34 cellular contexts compared by ENCODE assay signal in genomic region chr4:110138546-110138945, GRCh38.
"Had no signal": no experiment of that assay in that cellular context is flagged by ENCODE, and none has a peak within 500 bp of the region (broad histone marks: within the 10 kb centered on the region; RNA-seq: fewer than 3 reads in every experiment).

No MANE protein-coding gene starts in this region.

- FAIRE-seq: bronchial epithelial cell, TTC549 had no signal

- H3K4me3 ChIP-seq: adrenal gland, ascending aorta, cardiac muscle cell had no signal

- H3K36me3 ChIP-seq: adrenal gland, ascending aorta had no signal

- H3K27ac ChIP-seq: adrenal gland, ascending aorta, cardiac muscle cell, VCaP had no signal

- DNase-seq: activated B cell treated with CpG ODN at 0.5 μM for 24 hours; activated CD4-positive, alpha-beta memory T cell treated with anti-CD3 and anti-CD28 coated beads for 36 hours; activated CD4-positive, alpha-beta T cell treated with anti-CD3 and anti-CD28 coated beads for 4 hours; activated CD4-positive, alpha-beta T cell treated with anti-CD3 and anti-CD28 coated beads, Interleukin-2, amount 10 ng/mL, durations not matched to agents 24 days and 14 days; activated CD4-positive, alpha-beta T cell treated with anti-CD3 and anti-CD28 coated beads, Interleukin-2, amount 50 U/mL, for 1 hour; activated CD4-positive, alpha-beta T cell treated with anti-CD3 and anti-CD28 coated beads, Interleukin-2, amount 50 U/mL, for 4 hours; activated CD4-positive, CD25-positive, alpha-beta regulatory T cell treated with anti-CD3 and anti-CD28 coated beads, Interleukin-2, amount 50 U/mL, for 72 hours; activated CD8-positive, alpha-beta memory T cell treated with anti-CD3 and anti-CD28 coated beads, Interleukin-2, amount 50 U/mL, for 4 hours; activated CD8-positive, alpha-beta T cell treated with anti-CD3 and anti-CD28 coated beads for 36 hours; activated effector memory CD4-positive, alpha-beta T cell treated with anti-CD3 and anti-CD28 coated beads, Interleukin-2, amount 50 U/mL, for 16 hours; activated gamma-delta T cell treated with Interleukin-2 at 50 U/mL for 16 hours; activated naive CD4-positive, alpha-beta T cell; activated naive CD4-positive, alpha-beta T cell treated with anti-CD3 and anti-CD28 coated beads for 36 hours; activated naive CD4-positive, alpha-beta T cell treated with anti-CD3 and anti-CD28 coated beads, Interleukin-2, amount 50 U/mL, for 16 hours; activated naive CD8-positive, alpha-beta T cell treated with anti-CD3 and anti-CD28 coated beads for 36 hours; activated T-cell treated with anti-CD3 and anti-CD28 coated beads for 4 hours; activated T-cell treated with anti-CD3 and anti-CD28 coated beads, Interleukin-2, amount 50 U/mL, for 1 hour; activated T-cell treated with anti-CD3 and anti-CD28 coated beads, Interleukin-2, amount 50 U/mL, for 4 hours; activated T-cell treated with anti-CD3 and anti-CD28 coated beads, Interleukin-2, amount 50 U/mL, for 72 hours; adrenal gland; amygdala; anterior cingulate cortex; caudate nucleus; cerebellar nuclear complex; T-helper 1 cell; T-helper 2 cell; T-helper 9 cell had no signal

- H3K4me1 ChIP-seq: ascending aorta had no signal

- H3K9me3 ChIP-seq: adrenal gland, ascending aorta had no signal

- ATAC-seq: activated CD8-positive, alpha-beta T cell treated with anti-CD3 and anti-CD28 coated beads for 36 hours; activated naive CD4-positive, alpha-beta T cell treated with anti-CD3 and anti-CD28 coated beads, Interleukin-2, amount 50 U/mL, for 72 hours; activated T-cell treated with anti-CD3 and anti-CD28 coated beads, Interleukin-2, amount 50 U/mL, for 4 hours; activated T-cell treated with anti-CD3 and anti-CD28 coated beads, Interleukin-2, amount 50 U/mL, for 72 hours; activated T-helper 17 cell treated with anti-CD3 and anti-CD28 coated beads, Interleukin-2, amount 50 U/mL, for 72 hours had no signal

- H3K27me3 ChIP-seq: adrenal gland, ascending aorta, cardiac muscle cell had no signal
